ENCODE assay signal across 8 cellular contexts in the genomic region with DNA sequence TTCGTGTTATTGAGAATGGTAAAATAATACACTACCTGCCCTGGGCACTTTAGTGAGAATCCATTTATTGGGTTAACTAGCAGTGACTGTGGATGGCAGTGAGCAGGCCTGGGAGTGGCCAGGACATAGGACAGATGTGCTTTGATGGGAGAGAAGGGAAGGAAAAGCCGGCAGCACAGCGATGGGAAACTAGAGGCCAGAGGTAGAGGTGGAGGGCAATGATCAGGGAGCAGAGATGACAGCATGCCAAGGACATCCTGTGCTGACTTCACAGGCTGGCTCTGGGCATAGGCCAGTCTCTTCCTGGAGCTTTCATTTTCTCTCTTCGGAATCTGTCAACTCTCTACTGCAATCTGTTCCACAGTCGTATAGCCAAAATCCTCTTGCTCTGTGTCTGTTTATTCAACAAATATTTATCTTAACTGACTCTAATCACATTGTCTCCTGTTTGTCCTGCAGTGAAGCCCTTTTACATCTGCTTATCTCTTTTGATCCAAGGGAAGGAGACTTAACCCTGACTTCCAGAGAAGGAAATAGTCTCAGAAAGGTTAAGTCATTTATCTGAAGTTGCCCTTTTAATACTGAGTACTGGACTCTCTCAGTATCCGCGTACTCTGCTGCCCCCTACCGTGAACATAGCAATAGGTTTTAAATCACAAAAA. TPM values are rescaled to one million over a fixed set of nuclear protein-coding genes. Genes with fewer than 3 reads are reported as not detected.
DNase-seq lines count a peak whose midpoint lies in the region; ATAC-seq and TF ChIP-seq lines count a peak whose summit lies in the region.

No MANE protein-coding gene starts in this region.

- peak overlapping the region in 3 of 4 donors; percentile 30 to 84 (median 82) for H3K27ac ChIP-seq in Peyer's patch

- no peaks in the 10 kb centered on the region for H3K4me1 Mint-ChIP-seq in natural killer cell

- H3K36me3 ChIP-seq in Peyer's patch = no peaks in the 10 kb centered on the region

- DNase-seq in COLO829 (ENCODE audit: low spot score) (peak; percentile 70), KBM-7 (peak; percentile 78), Peyer's patch (peak; percentile 74 to 92 (median 77)), fibroblast of gingiva (ENCODE audit: low read depth) (peak; percentile 64), natural killer cell (peak; percentile 70)
- peak; percentile 80 to 85 for DNase-seq in activated T-cell treated with anti-CD3 and anti-CD28 coated beads, Interleukin-2, amount 50 U/mL, for 48 hours
- DNase-seq in stimulated activated CD8-positive, alpha-beta memory T cell treated with anti-CD3 and anti-CD28 coated beads, Interleukin-7, amount 100 ng/mL, for 48 hours (ENCODE audit: extremely low read depth in 1 of 2, low read depth in 1 of 2) = peak; percentile 14 to 42

- TF ChIP-seq CTCF in Peyer's patch (IDR thresholded peaks at IDR 0.05) (peak; percentile 57 to 98 (median 95)), natural killer cell (IDR thresholded peaks at IDR 0.05) (peak; percentile 96)

- H3K4me1 ChIP-seq in Peyer's patch = peaks cover 0 to 11% (median 0%) of the 10 kb centered on the region in 4 donors

- in situ Hi-C loops in KBM-7 (cut with MboI; ENCODE audit: low pct_unique_long_range_greater_than_20kb, low sequenced_read_pairs) = no loop called here

- no peaks in the 10 kb centered on the region for H3K36me3 Mint-ChIP-seq in natural killer cell

- H3K9me3 Mint-ChIP-seq in natural killer cell = no peaks in the 10 kb centered on the region

- no peaks in the 10 kb centered on the region for H3K27me3 Mint-ChIP-seq in natural killer cell (ENCODE audit: low read depth in 2 of 2)

- peak in 1 of 2 donors; percentile 19 for TF ChIP-seq POLR2A in Peyer's patch (IDR thresholded peaks at IDR 0.05)

- H3K9me3 ChIP-seq in Peyer's patch = no peaks in the 10 kb centered on the region

- H3K4me3 Mint-ChIP-seq in natural killer cell = no peak overlapping the region

- no peak overlapping the region for H3K27ac Mint-ChIP-seq in natural killer cell

- peak; percentile 92 to 96 (median 96) for ATAC-seq in natural killer cell
- no peak for ATAC-seq in GM21529 (IDR thresholded peaks at IDR 0.05; ENCODE audit: unreplicated experiment)

- intact Hi-C loops in natural killer cell (cut with micrococcal nuclease) = loop anchor here (1.0 kb wide), 4 partner anchors 61 to 374 kb away; no protein-coding TSS in a partner anchor

- H3K4me3 ChIP-seq in Peyer's patch = peak overlapping the region in 2 of 4 donors; percentile 26 to 28

- no peaks in the 10 kb centered on the region for H3K27me3 ChIP-seq in Peyer's patch

RNA-seq across cellular contexts. Expression of gene MMP24, which starts 18.4 kb away (rescaled TPM):
- 1 to 10 TPM in 2 of 4 donors, under 1 TPM in 1, not detected in 1; 0.70 to 2.7 (median 1.3) TPM for total RNA-seq in Peyer's patch
- under 1 TPM; 0.14 to 0.18 (median 0.16) TPM for total RNA-seq in natural killer cell

RNA-seq across cellular contexts. Expression of gene PROCR, which starts 36.2 kb away (rescaled TPM):
- 10 to 100 TPM; 14.2 to 51.2 (median 25.8) TPM for total RNA-seq in Peyer's patch
- total RNA-seq in natural killer cell = 1 to 10 TPM; 6.4 to 9.3 (median 6.4) TPM

Comparison
In these comparisons a context has a peak if more than half of its experiments do, and no peak if none do; other contexts are left out.
1. DNase-seq: peak in every context shown above with its lines; median percentile 82 in activated T-cell treated with anti-CD3 and anti-CD28 coated beads, Interleukin-2, amount 50 U/mL, for 48 hours; 78 in KBM-7; 77 in Peyer's patch; 70 in COLO829; 70 in natural killer cell; 64 in fibroblast of gingiva; 28 in stimulated activated CD8-positive, alpha-beta memory T cell treated with anti-CD3 and anti-CD28 coated beads, Interleukin-7, amount 100 ng/mL, for 48 hours.